Comparison of ENCODE assay signal across 8 cellular contexts in the genomic region with DNA sequence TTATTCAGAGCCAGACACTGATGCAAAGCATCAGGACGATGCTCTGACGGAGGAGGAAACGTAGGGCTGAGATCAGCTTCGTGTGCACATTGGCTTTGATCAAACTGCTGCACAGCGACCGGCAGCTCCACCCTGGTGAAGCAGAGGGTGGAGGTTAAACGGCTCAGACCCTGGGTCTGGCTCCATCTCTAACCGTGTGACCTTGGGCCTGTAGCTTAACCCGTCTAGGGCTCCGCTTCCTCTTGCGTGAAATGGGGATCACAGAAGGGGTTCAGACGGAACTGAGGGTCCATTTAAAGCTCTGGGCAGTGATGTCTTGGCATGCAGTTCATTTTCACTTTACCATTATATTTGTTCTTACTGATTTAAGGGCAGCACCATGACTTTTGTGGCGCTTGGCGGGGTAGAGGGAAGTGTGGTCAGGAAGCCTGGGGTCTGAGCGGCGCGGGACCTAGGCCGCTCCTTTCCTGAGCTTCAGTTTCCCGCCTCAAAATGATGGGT.
A peak's percentile ranks its signal among the peaks of the same experiment; 100 is the strongest.
DNase-seq lines count a peak whose midpoint lies in the region; ATAC-seq and TF ChIP-seq lines count a peak whose summit lies in the region.

No MANE protein-coding gene starts in this region.

- H3K27ac ChIP-seq in 22Rv1, result peak overlapping the region; percentile 80
- peak overlapping the region; percentile 76 for H3K27ac ChIP-seq in SU-DHL-6 (ENCODE audit: low read depth, low read length)
- no peak overlapping the region for H3K27ac ChIP-seq in brain microvascular endothelial cell

- no peaks in the 10 kb centered on the region for H3K9me2 ChIP-seq in SU-DHL-6 (replicated peaks; ENCODE audit: insufficient read depth, low read length)

- peak overlapping the region; percentile 63 for H3K4me2 ChIP-seq in SU-DHL-6 (ENCODE audit: low read depth, low read length, poor library complexity, severe bottlenecking)

- H3K36me3 ChIP-seq in SU-DHL-6 (ENCODE audit: low read length) (peaks cover 9% of the 10 kb centered on the region; the same call in 1 of the 2 replicates), brain microvascular endothelial cell (replicated peaks) (no peaks in the 10 kb centered on the region)

- H4K20me1 ChIP-seq in SU-DHL-6 (ENCODE audit: low read depth, low read length), result no peaks in the 10 kb centered on the region

- H3K79me2 ChIP-seq in SU-DHL-6 (ENCODE audit: insufficient read depth, low read length), result peaks cover 53% of the 10 kb centered on the region

- DNase-seq in GM13977 (ENCODE audit: low spot score) (peak; percentile 40), brain microvascular endothelial cell (no peak), kidney tubule cell (ENCODE audit: low spot score) (peak; percentile 20)
- DNase-seq in stimulated activated CD8-positive, alpha-beta memory T cell treated with anti-CD3 and anti-CD28 coated beads, Interleukin-12 subunit alpha, Interleukin-12 subunit beta, amount 100 ng/mL, for 4 hours (ENCODE audit: low read depth), result peak; percentile 4

- H3F3A ChIP-seq in SU-DHL-6 (ENCODE audit: insufficient read depth), result peaks cover 5% of the 10 kb centered on the region; the same call in 1 of the 2 replicates

- H3K27me3 ChIP-seq in SU-DHL-6 (ENCODE audit: low read length) (no peaks in the 10 kb centered on the region), brain microvascular endothelial cell (replicated peaks) (no peaks in the 10 kb centered on the region)

- H3K9ac ChIP-seq in SU-DHL-6 (ENCODE audit: low read length), result peak overlapping the region; percentile 75

- H3K9me3 ChIP-seq in SU-DHL-6 (ENCODE audit: insufficient read depth, low read length), result no peaks in the 10 kb centered on the region

- peak; percentile 19 for ATAC-seq in HG03280 (IDR thresholded peaks at IDR 0.05; ENCODE audit: unreplicated experiment)
- ATAC-seq in GM21717 (IDR thresholded peaks at IDR 0.05; ENCODE audit: unreplicated experiment), result no peak

- H2AFZ ChIP-seq in SU-DHL-6 (ENCODE audit: low read depth, low read length, severe bottlenecking), result peak overlapping the region; percentile 90

- H3K4me3 ChIP-seq in SU-DHL-6 (ENCODE audit: insufficient read depth, low read length, poor library complexity, severe bottlenecking) (peak overlapping the region; percentile 63), brain microvascular endothelial cell (ENCODE audit: low read depth, low read length) (peak overlapping the region; percentile 77)

- in situ Hi-C loops in GM13977 (cut with MboI; ENCODE audit: low pct_unique_long_range_greater_than_20kb, low sequenced_read_pairs, unreplicated experiment), result no loop called here
- in situ Hi-C loops in brain microvascular endothelial cell (cut with HindIII; ENCODE audit: low pct_ligation_motif_present, low sequenced_read_pairs), result no loop called here

- TF ChIP-seq CTCF in 22Rv1 (IDR thresholded peaks at IDR 0.05) (no peak), GM13977 (IDR thresholded peaks at IDR 0.05; ENCODE audit: extremely low read depth, insufficient read depth, missing control alignments) (no peak), SU-DHL-6 (IDR thresholded peaks at IDR 0.05; ENCODE audit: insufficient read depth, low read length, poor library complexity, severe bottlenecking) (no peak), brain microvascular endothelial cell (IDR thresholded peaks at IDR 0.05; ENCODE audit: low read depth, low read length, missing control alignments) (no peak)
